In genomic region chr1:181905944-181906597, GRCh38 we compare ENCODE assay signal across 1 cellular context.
TF ChIP-seq lines count a peak whose summit lies in the region.

No MANE protein-coding gene starts in this region.

TF ChIP-seq in GM23338, 12 proteins besides CTCF, POLR2A, EP300 and RAD21 (continued from another document):
- TF ChIP-seq, protein P1, sequence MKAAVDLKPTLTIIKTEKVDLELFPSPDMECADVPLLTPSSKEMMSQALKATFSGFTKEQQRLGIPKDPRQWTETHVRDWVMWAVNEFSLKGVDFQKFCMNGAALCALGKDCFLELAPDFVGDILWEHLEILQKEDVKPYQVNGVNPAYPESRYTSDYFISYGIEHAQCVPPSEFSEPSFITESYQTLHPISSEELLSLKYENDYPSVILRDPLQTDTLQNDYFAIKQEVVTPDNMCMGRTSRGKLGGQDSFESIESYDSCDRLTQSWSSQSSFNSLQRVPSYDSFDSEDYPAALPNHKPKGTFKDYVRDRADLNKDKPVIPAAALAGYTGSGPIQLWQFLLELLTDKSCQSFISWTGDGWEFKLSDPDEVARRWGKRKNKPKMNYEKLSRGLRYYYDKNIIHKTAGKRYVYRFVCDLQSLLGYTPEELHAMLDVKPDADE (IDR thresholded peaks at IDR 0.05) = no peak
- no peak for TF ChIP-seq REST (IDR thresholded peaks at IDR 0.05; ENCODE audit: unreplicated experiment)
- TF ChIP-seq ZNF331 (CRISPR knock-in tag; IDR thresholded peaks at IDR 0.05; ENCODE audit: low read depth) = no peak
- no peak for TF ChIP-seq ZNF114 (CRISPR knock-in tag; IDR thresholded peaks at IDR 0.05)
- no peak for TF ChIP-seq EZH2 (IDR thresholded peaks at IDR 0.05; ENCODE audit: low read depth, unreplicated experiment)
- TF ChIP-seq NANOG (IDR thresholded peaks at IDR 0.05; ENCODE audit: borderline replicate concordance) = no peak
- no peak for TF ChIP-seq CREB1 (CRISPR knock-in tag; IDR thresholded peaks at IDR 0.05; ENCODE audit: low read depth)
- TF ChIP-seq STAT1 (IDR thresholded peaks at IDR 0.05; ENCODE audit: unreplicated experiment) = no peak
- TF ChIP-seq POLR2AphosphoS5 (IDR thresholded peaks at IDR 0.05; ENCODE audit: low read depth) = no peak
